Comparison of ENCODE assay signal across 31 cellular contexts in genomic region chr1:3495776-3496745, GRCh38. TPM values are rescaled to one million over a fixed set of nuclear protein-coding genes. Genes with fewer than 3 reads are reported as not detected.
DNase-seq lines count a peak whose midpoint lies in the region; FAIRE-seq and TF ChIP-seq lines count a peak whose summit lies in the region.
"Had no signal": no experiment of that assay in that cellular context is flagged by ENCODE, and none has a peak within 500 bp of the region (broad histone marks: within the 10 kb centered on the region; RNA-seq: fewer than 3 reads in every experiment).

No MANE protein-coding gene starts in this region.

- TF ChIP-seq CTCF in WERI-Rb-1 (IDR thresholded peaks at IDR 0.05; ENCODE audit: low read depth, low read length) (no peak), ovary (IDR thresholded peaks at IDR 0.05) (no peak)

- FAIRE-seq in H54 (lab: Jason Lieb, UNC) = peak; percentile 20
- FAIRE-seq: A204.1, HepG2 had no signal

- H3K36me3 ChIP-seq in SJSA1 = no peaks in the 10 kb centered on the region
- no peaks in the 10 kb centered on the region for H3K36me3 ChIP-seq in WERI-Rb-1
- H3K36me3 ChIP-seq in ovary = no peaks in the 10 kb centered on the region
- H3K36me3 ChIP-seq: thyroid gland had no signal

- H3K9me3 ChIP-seq in SJSA1 (replicated peaks) = no peaks in the 10 kb centered on the region
- no peaks in the 10 kb centered on the region for H3K9me3 ChIP-seq in WERI-Rb-1 (ENCODE audit: severe bottlenecking)
- H3K9me3 ChIP-seq in ovary = no peaks in the 10 kb centered on the region
- H3K9me3 ChIP-seq: ascending aorta, gastroesophageal sphincter, psoas muscle, stomach, thyroid gland, vagina had no signal

- TF ChIP-seq EP300 in ovary (IDR thresholded peaks at IDR 0.05) = no peak

- peak overlapping the region; percentile 16; the same call in 1 of the 2 replicates for H3K27ac ChIP-seq in SJSA1
- no peak overlapping the region for H3K27ac ChIP-seq in WERI-Rb-1
- no peak overlapping the region for H3K27ac ChIP-seq in ovary
- H3K27ac ChIP-seq: ascending aorta, gastroesophageal sphincter, psoas muscle, SK-N-MC, stomach, thyroid gland, vagina had no signal

- H3K4me1 ChIP-seq in SJSA1 (replicated peaks) (peaks cover 22% of the 10 kb centered on the region), ovary (ENCODE audit: insufficient read depth) (no peaks in the 10 kb centered on the region)
- H3K4me1 ChIP-seq: ascending aorta, psoas muscle, thyroid gland had no signal

- DNase-seq in A172 (ENCODE audit: low spot score) = peak; percentile 74
- DNase-seq in H54 (ENCODE audit: insufficient read length, low spot score) = peak; percentile 58
- DNase-seq in SJSA1 (ENCODE audit: low read depth in 1 of 2, low spot score in 2 of 2) = peak; percentile 66 to 87
- DNase-seq in kidney glomerular epithelial cell (lab: John Stamatoyannopoulos, UW) = peak; percentile 11
- DNase-seq in DMS 273 (lab: John Stamatoyannopoulos, UW; ENCODE audit: unreplicated experiment) = no peak
- no peak for DNase-seq in NCI-H526 (lab: John Stamatoyannopoulos, UW)
- DNase-seq in WERI-Rb-1 = no peak
- no peak for DNase-seq in ovary
- DNase-seq: activated CD4-positive, alpha-beta T cell treated with anti-CD3 and anti-CD28 coated beads for 1 hour; activated CD8-positive, alpha-beta T cell treated with anti-CD3 and anti-CD28 coated beads, Interleukin-2, amount 10 ng/mL, durations not matched to agents 7 days and 5 days; activated effector memory CD4-positive, alpha-beta T cell treated with anti-CD3 and anti-CD28 coated beads, Interleukin-2, amount 50 U/mL, for 16 hours; activated naive CD8-positive, alpha-beta T cell treated with anti-CD3 and anti-CD28 coated beads for 36 hours; activated T-cell treated with anti-CD3 and anti-CD28 coated beads for 4 hours; immature natural killer cell; left ventricle myocardium superior; naive B cell; NCI-H1048; NCI-H1694 treated with DMSO at 0.1 percent for 48 hours; NCI-H2171 treated with DMSO at 0.1 percent for 48 hours; NCI-H524 treated with DMSO at 0.1 percent for 48 hours; psoas muscle; RPMI8226; stomach; thyroid gland had no signal

- TF ChIP-seq POLR2A in H54 (IDR thresholded peaks at IDR 0.05; ENCODE audit: low read depth, low read length) (no peak), ovary (IDR thresholded peaks at IDR 0.05) (no peak)

- H3K27me3 ChIP-seq in SJSA1 (replicated peaks) (no peaks in the 10 kb centered on the region), WERI-Rb-1 (ENCODE audit: insufficient read depth, low read depth, severe bottlenecking) (no peaks in the 10 kb centered on the region), ovary (no peaks in the 10 kb centered on the region)
- H3K27me3 ChIP-seq: ascending aorta, stomach, thyroid gland, vagina had no signal

- 80 to 86% (median 85%) methylated on average over 22 to 36 of the region's 36 CpGs for WGBS in ovary, 3 donors

- intact Hi-C loops in ovary (cut with DNase I) = loop anchor here in 1 of 4 donors (10.0 kb wide), 1 partner anchor 229 kb away; no protein-coding TSS in a partner anchor

- peak overlapping the region; percentile 9; the same call in 1 of the 2 replicates for H3K4me3 ChIP-seq in SJSA1
- H3K4me3 ChIP-seq in WERI-Rb-1 (ENCODE audit: low read depth, low read length) = no peak overlapping the region
- H3K4me3 ChIP-seq in ovary = no peak overlapping the region
- H3K4me3 ChIP-seq: ascending aorta, gastroesophageal sphincter, psoas muscle, SK-N-MC, stomach, thyroid gland, vagina had no signal

RNA-seq across cellular contexts. Expression of gene ARHGEF16, which starts 41.6 kb away (rescaled TPM):
- 1.8 and 3.6 TPM in 2 replicates for total RNA-seq in A172 (2014; rRNA removed; shearing (Covaris generic))
- 34.9 and 46.6 TPM in 2 replicates for total RNA-seq in SJSA1 (2014; rRNA removed; shearing (Covaris generic))
- total RNA-seq in ovary = 1 to 10 TPM in 6 of 7 donors, under 1 TPM in 1; 1.00 to 8.4 (median 2.5) TPM
- polyA plus RNA-seq in ovary = 1 to 10 TPM in 1 of 2 donors, under 1 TPM in 1; 0.13 to 1.7 TPM
- total RNA-seq: activated CD8-positive, alpha-beta T cell treated with anti-CD3 and anti-CD28 coated beads, Interleukin-2, amount 10 ng/mL, durations not matched to agents 7 days and 5 days; ascending aorta; LHCN-M2 had no signal
- polyA plus RNA-seq: immature natural killer cell had no signal

Comparison
In these comparisons a context has a peak if more than half of its experiments do, and no peak if none do; other contexts are left out.
1. DNase-seq: peak in A172 (single experiment), H54 (single experiment), SJSA1 (2 of 2) and kidney glomerular epithelial cell (single experiment); none in DMS 273 (single experiment), NCI-H526 (0 of 2), WERI-Rb-1 (single experiment) and ovary (0 of 5).